1 cellular context compared by ENCODE assay signal in the genomic region with DNA sequence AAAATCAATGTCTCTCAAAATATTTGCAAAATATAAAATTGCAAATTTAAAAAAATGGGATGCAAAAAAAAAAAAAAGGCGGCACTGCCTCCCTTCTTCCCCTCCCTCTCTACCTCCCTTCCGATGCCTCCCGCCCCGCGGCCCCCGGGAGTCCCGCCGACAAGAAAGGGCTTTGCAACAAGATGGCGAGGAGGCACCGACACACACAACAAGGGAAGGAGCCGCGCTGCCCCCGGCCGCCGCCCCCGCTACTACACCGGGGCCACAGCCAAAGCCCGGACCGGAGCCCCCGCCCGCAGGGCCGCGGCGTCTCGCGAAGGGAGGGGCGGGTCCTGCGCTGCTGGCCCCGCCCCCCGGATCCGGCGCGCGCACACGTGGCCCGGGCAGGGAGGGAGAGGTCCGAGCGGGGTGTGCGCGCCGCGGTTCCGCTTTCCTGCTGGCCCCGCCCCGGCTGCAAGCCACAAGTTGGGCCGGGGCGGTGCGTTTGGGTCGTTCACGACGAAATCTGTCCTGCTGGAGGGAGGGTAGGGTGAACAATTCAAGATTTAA.
A peak's percentile ranks its signal among the peaks of the same experiment; 100 is the strongest.
TF ChIP-seq lines count a peak whose summit lies in the region.

A gene with protein sequence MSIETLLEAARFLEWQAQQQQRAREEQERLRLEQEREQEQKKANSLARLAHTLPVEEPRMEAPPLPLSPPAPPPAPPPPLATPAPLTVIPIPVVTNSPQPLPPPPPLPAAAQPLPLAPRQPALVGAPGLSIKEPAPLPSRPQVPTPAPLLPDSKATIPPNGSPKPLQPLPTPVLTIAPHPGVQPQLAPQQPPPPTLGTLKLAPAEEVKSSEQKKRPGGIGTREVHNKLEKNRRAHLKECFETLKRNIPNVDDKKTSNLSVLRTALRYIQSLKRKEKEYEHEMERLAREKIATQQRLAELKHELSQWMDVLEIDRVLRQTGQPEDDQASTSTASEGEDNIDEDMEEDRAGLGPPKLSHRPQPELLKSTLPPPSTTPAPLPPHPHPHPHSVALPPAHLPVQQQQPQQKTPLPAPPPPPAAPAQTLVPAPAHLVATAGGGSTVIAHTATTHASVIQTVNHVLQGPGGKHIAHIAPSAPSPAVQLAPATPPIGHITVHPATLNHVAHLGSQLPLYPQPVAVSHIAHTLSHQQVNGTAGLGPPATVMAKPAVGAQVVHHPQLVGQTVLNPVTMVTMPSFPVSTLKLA (minus strand): TSS at position 184 of the 549 bp plus-strand sequence. CDS start 348 bp downstream, outside the sequence.

TF ChIP-seq in SK-N-SH, 30 proteins besides CTCF, POLR2A, EP300 and RAD21 (continued from another document):
- TF ChIP-seq, protein P1, sequence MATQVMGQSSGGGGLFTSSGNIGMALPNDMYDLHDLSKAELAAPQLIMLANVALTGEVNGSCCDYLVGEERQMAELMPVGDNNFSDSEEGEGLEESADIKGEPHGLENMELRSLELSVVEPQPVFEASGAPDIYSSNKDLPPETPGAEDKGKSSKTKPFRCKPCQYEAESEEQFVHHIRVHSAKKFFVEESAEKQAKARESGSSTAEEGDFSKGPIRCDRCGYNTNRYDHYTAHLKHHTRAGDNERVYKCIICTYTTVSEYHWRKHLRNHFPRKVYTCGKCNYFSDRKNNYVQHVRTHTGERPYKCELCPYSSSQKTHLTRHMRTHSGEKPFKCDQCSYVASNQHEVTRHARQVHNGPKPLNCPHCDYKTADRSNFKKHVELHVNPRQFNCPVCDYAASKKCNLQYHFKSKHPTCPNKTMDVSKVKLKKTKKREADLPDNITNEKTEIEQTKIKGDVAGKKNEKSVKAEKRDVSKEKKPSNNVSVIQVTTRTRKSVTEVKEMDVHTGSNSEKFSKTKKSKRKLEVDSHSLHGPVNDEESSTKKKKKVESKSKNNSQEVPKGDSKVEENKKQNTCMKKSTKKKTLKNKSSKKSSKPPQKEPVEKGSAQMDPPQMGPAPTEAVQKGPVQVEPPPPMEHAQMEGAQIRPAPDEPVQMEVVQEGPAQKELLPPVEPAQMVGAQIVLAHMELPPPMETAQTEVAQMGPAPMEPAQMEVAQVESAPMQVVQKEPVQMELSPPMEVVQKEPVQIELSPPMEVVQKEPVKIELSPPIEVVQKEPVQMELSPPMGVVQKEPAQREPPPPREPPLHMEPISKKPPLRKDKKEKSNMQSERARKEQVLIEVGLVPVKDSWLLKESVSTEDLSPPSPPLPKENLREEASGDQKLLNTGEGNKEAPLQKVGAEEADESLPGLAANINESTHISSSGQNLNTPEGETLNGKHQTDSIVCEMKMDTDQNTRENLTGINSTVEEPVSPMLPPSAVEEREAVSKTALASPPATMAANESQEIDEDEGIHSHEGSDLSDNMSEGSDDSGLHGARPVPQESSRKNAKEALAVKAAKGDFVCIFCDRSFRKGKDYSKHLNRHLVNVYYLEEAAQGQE (IDR thresholded peaks at IDR 0.05; ENCODE audit: low read depth, low read length), result peak; percentile 35; the same call in 1 of the 2 replicates
- TF ChIP-seq, protein P2, sequence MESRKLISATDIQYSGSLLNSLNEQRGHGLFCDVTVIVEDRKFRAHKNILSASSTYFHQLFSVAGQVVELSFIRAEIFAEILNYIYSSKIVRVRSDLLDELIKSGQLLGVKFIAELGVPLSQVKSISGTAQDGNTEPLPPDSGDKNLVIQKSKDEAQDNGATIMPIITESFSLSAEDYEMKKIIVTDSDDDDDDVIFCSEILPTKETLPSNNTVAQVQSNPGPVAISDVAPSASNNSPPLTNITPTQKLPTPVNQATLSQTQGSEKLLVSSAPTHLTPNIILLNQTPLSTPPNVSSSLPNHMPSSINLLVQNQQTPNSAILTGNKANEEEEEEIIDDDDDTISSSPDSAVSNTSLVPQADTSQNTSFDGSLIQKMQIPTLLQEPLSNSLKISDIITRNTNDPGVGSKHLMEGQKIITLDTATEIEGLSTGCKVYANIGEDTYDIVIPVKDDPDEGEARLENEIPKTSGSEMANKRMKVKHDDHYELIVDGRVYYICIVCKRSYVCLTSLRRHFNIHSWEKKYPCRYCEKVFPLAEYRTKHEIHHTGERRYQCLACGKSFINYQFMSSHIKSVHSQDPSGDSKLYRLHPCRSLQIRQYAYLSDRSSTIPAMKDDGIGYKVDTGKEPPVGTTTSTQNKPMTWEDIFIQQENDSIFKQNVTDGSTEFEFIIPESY (IDR thresholded peaks at IDR 0.05; ENCODE audit: borderline replicate concordance, low read depth), result no peak
- TF ChIP-seq RFX5 (IDR thresholded peaks at IDR 0.05; ENCODE audit: low read length) (peak; percentile 44), GATA2 (CRISPR knock-in tag; IDR thresholded peaks at IDR 0.05) (no peak), EZH2phosphoT487 (IDR thresholded peaks at IDR 0.05; ENCODE audit: borderline replicate concordance, low read depth) (no peak), NRF1 (IDR thresholded peaks at IDR 0.05; ENCODE audit: low read depth, low read length) (peak; percentile 64), ELF1 (IDR thresholded peaks at IDR 0.05) (no peak), JUND (IDR thresholded peaks at IDR 0.05) (peak; percentile 50; the same call in 1 of the 2 replicates), POLR2AphosphoS5 (IDR thresholded peaks at IDR 0.05; ENCODE audit: low read depth, low read length) (peak; percentile 43), TAF1 (IDR thresholded peaks at IDR 0.05; ENCODE audit: borderline replicate concordance, low read depth, low read length) (peak; percentile 93), RXRA (IDR thresholded peaks at IDR 0.05; ENCODE audit: borderline replicate concordance, low read depth) (no peak), SIN3A (IDR thresholded peaks at IDR 0.05; ENCODE audit: borderline replicate concordance, low read depth, low read length) (peak; percentile 98), YY1 (IDR thresholded peaks at IDR 0.05; ENCODE audit: low read depth) (peak; percentile 86), MXI1 (IDR thresholded peaks at IDR 0.05; ENCODE audit: low read depth, low read length) (peak; percentile 3; the same call in 1 of the 2 replicates), FOXM1 (IDR thresholded peaks at IDR 0.05; ENCODE audit: low read depth) (no peak), PBX3 (IDR thresholded peaks at IDR 0.05) (0 out of 2 replicates have a peak, but pooled peaks have one; percentile 11), SMC3 (IDR thresholded peaks at IDR 0.05; ENCODE audit: low read depth, low read length) (no peak)
- TF ChIP-seq, protein P3, sequence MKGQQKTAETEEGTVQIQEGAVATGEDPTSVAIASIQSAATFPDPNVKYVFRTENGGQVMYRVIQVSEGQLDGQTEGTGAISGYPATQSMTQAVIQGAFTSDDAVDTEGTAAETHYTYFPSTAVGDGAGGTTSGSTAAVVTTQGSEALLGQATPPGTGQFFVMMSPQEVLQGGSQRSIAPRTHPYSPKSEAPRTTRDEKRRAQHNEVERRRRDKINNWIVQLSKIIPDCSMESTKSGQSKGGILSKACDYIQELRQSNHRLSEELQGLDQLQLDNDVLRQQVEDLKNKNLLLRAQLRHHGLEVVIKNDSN (IDR thresholded peaks at IDR 0.05; ENCODE audit: borderline replicate concordance, low read depth), result peak; percentile 76
- TF ChIP-seq, protein P4, sequence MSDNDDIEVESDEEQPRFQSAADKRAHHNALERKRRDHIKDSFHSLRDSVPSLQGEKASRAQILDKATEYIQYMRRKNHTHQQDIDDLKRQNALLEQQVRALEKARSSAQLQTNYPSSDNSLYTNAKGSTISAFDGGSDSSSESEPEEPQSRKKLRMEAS (IDR thresholded peaks at IDR 0.05; ENCODE audit: low read depth), result peak; percentile 82; the same call in 1 of the 2 replicates
